8 cellular contexts compared by ENCODE assay signal in genomic region chr1:12177156-12177998, GRCh38. TPM values are rescaled to one million over a fixed set of nuclear protein-coding genes. Genes with fewer than 3 reads are reported as not detected.
DNase-seq lines count a peak whose midpoint lies in the region; ATAC-seq and TF ChIP-seq lines count a peak whose summit lies in the region.

No MANE protein-coding gene starts in this region.

- peak overlapping the region; percentile 98 to 99 for H3K27ac Mint-ChIP-seq in activated naive CD4-positive, alpha-beta T cell treated with anti-CD3 and anti-CD28 coated beads, Interleukin-2, amount 50 U/mL, for 72 hours
- peak overlapping the region; percentile 95 to 100 (median 98) for H3K27ac Mint-ChIP-seq in naive thymus-derived CD8-positive, alpha-beta T cell

- no peak for ATAC-seq in left ventricle myocardium superior
- peak; percentile 1 to 10 for ATAC-seq in activated naive CD4-positive, alpha-beta T cell treated with anti-CD3 and anti-CD28 coated beads, Interleukin-2, amount 50 U/mL, for 72 hours
- ATAC-seq in naive thymus-derived CD8-positive, alpha-beta T cell = no peak
- ATAC-seq in HG03354 (IDR thresholded peaks at IDR 0.05; ENCODE audit: poor library complexity, severe bottlenecking, unreplicated experiment) = no peak

- H3K4me3 Mint-ChIP-seq in naive thymus-derived CD8-positive, alpha-beta T cell = peak overlapping the region; percentile 77 to 95 (median 84)

- TF ChIP-seq CTCF in left ventricle myocardium inferior (IDR thresholded peaks at IDR 0.05; ENCODE audit: borderline replicate concordance) (no peak), vagina (IDR thresholded peaks at IDR 0.05) (no peak)

- intact Hi-C loops in left ventricle myocardium inferior (cut with micrococcal nuclease) (no loop called here), left ventricle myocardium superior (cut with micrococcal nuclease) (no loop called here), vagina (cut with DNase I) (no loop called here)

- H3K27ac ChIP-seq in left ventricle myocardium inferior (replicated peaks) (peak overlapping the region; percentile 94), vagina (peak overlapping the region; percentile 80)

- no peak for DNase-seq in left ventricle myocardium inferior
- DNase-seq in left ventricle myocardium superior = no peak
- DNase-seq in activated naive CD4-positive, alpha-beta T cell treated with anti-CD3 and anti-CD28 coated beads, Interleukin-2, amount 50 U/mL, for 72 hours (ENCODE audit: low spot score in 2 of 2) = no peak
- no peak for DNase-seq in naive thymus-derived CD8-positive, alpha-beta T cell
- DNase-seq in vagina (ENCODE audit: extremely low spot score in 2 of 2) = no peak
- DNase-seq in hepatic stellate cell (ENCODE audit: low spot score) = no peak
- DNase-seq in kidney tubule cell (ENCODE audit: low spot score) = no peak

- H3K4me3 ChIP-seq in left ventricle myocardium inferior (peak overlapping the region; percentile 2), vagina (no peak overlapping the region)

- H3K9me3 ChIP-seq in left ventricle myocardium inferior (replicated peaks) (no peaks in the 10 kb centered on the region), vagina (no peaks in the 10 kb centered on the region)

- peaks cover 14% of the 10 kb centered on the region for H3K27me3 ChIP-seq in left ventricle myocardium inferior (ENCODE audit: low read depth)
- no peaks in the 10 kb centered on the region for H3K27me3 ChIP-seq in vagina

- H3K4me1 ChIP-seq in left ventricle myocardium inferior (peaks cover 99% of the 10 kb centered on the region), vagina (peaks cover 93% of the 10 kb centered on the region)

- no peaks in the 10 kb centered on the region for H3K9me3 Mint-ChIP-seq in activated naive CD4-positive, alpha-beta T cell treated with anti-CD3 and anti-CD28 coated beads, Interleukin-2, amount 50 U/mL, for 72 hours
- no peaks in the 10 kb centered on the region for H3K9me3 Mint-ChIP-seq in naive thymus-derived CD8-positive, alpha-beta T cell

- POLR2A ChIA-PET in naive thymus-derived CD8-positive, alpha-beta T cell (lab: Charles Lee) = interaction anchor here (0.7 to 9.7 kb wide), 18 partner anchors 8 to 53 kb away, joined by 3 to 119 read pairs (median 6); no protein-coding TSS in a partner anchor

- peaks cover 45 to 95% (median 81%) of the 10 kb centered on the region in 4 donors for H3K4me1 Mint-ChIP-seq in naive thymus-derived CD8-positive, alpha-beta T cell

- H3K36me3 Mint-ChIP-seq in activated naive CD4-positive, alpha-beta T cell treated with anti-CD3 and anti-CD28 coated beads, Interleukin-2, amount 50 U/mL, for 72 hours = peaks cover 12 to 21% of the 10 kb centered on the region in 2 donors
- no peaks in the 10 kb centered on the region for H3K36me3 Mint-ChIP-seq in naive thymus-derived CD8-positive, alpha-beta T cell

- H3K27me3 Mint-ChIP-seq in naive thymus-derived CD8-positive, alpha-beta T cell = peaks cover 0 to 2% (median 0%) of the 10 kb centered on the region in 5 donors

- H3K36me3 ChIP-seq in left ventricle myocardium inferior (no peaks in the 10 kb centered on the region), vagina (no peaks in the 10 kb centered on the region)

- no peak for TF ChIP-seq POLR2A in vagina (IDR thresholded peaks at IDR 0.05)

RNA-seq across cellular contexts. Expression of gene TNFRSF1B, which starts 10.6 kb away (rescaled TPM):
- total RNA-seq in left ventricle myocardium inferior (16.2 TPM), left ventricle myocardium superior (13.0 TPM), vagina (41.0 TPM)
- 100 to 1,000 TPM in 1 of 2 donors, 10 to 100 TPM in 1; 98.1 to 143 TPM for total RNA-seq in activated naive CD4-positive, alpha-beta T cell treated with anti-CD3 and anti-CD28 coated beads, Interleukin-2, amount 50 U/mL, for 72 hours
- total RNA-seq in naive thymus-derived CD8-positive, alpha-beta T cell = 10 to 100 TPM; 16.5 to 18.4 TPM
- 10 to 100 TPM; 19.7 to 64.6 (median 21.8) TPM for polyA plus RNA-seq in naive thymus-derived CD8-positive, alpha-beta T cell

RNA-seq across cellular contexts. Expression of gene VPS13D, which starts 52.5 kb away (rescaled TPM):
- 71.6 TPM for total RNA-seq in left ventricle myocardium inferior
- 112 TPM for total RNA-seq in left ventricle myocardium superior
- 10 to 100 TPM; 31.2 to 40.7 TPM for total RNA-seq in activated naive CD4-positive, alpha-beta T cell treated with anti-CD3 and anti-CD28 coated beads, Interleukin-2, amount 50 U/mL, for 72 hours
- 10 to 100 TPM; 63.0 to 64.9 TPM for total RNA-seq in naive thymus-derived CD8-positive, alpha-beta T cell
- polyA plus RNA-seq in naive thymus-derived CD8-positive, alpha-beta T cell = 1 to 10 TPM; 5.3 to 7.5 (median 5.4) TPM
- 88.9 TPM for total RNA-seq in vagina

Comparison
In these comparisons a context has a peak if more than half of its experiments do, and no peak if none do; other contexts are left out.
1. ATAC-seq: peak in activated naive CD4-positive, alpha-beta T cell treated with anti-CD3 and anti-CD28 coated beads, Interleukin-2, amount 50 U/mL, for 72 hours (2 of 2); none in left ventricle myocardium superior (single experiment), naive thymus-derived CD8-positive, alpha-beta T cell (0 of 2) and HG03354 (single experiment).